Comparison of ENCODE assay signal across 19 cellular contexts in genomic region chr17:78395186-78395585, GRCh38. TPM values are rescaled to one million over a fixed set of nuclear protein-coding genes. Genes with fewer than 3 reads are reported as not detected.
A peak's percentile ranks its signal among the peaks of the same experiment; 100 is the strongest.
DNase-seq lines count a peak whose midpoint lies in the region; ATAC-seq and TF ChIP-seq lines count a peak whose summit lies in the region.
"Had no signal": no experiment of that assay in that cellular context is flagged by ENCODE, and none has a peak within 500 bp of the region (broad histone marks: within the 10 kb centered on the region; RNA-seq: fewer than 3 reads in every experiment).

No MANE protein-coding gene starts in this region.

- peaks cover 20% of the 10 kb centered on the region for H3K4me1 Mint-ChIP-seq in activated CD8-positive, alpha-beta memory T cell treated with anti-CD3 and anti-CD28 coated beads, Interleukin-2, amount 10 ng/mL, durations not matched to agents 7 days and 5 days
- H3K4me1 Mint-ChIP-seq in endodermal cell (peaks cover 14% of the 10 kb centered on the region), progenitor cell of endocrine pancreas (ENCODE audit: low read depth) (peaks cover 18% of the 10 kb centered on the region)

- no peaks in the 10 kb centered on the region for H3K27me3 Mint-ChIP-seq in activated CD8-positive, alpha-beta memory T cell treated with anti-CD3 and anti-CD28 coated beads, Interleukin-2, amount 10 ng/mL, durations not matched to agents 7 days and 5 days
- H3K27me3 Mint-ChIP-seq in endodermal cell (ENCODE audit: insufficient read depth) (no peaks in the 10 kb centered on the region), progenitor cell of endocrine pancreas (no peaks in the 10 kb centered on the region)
- H3K27me3 Mint-ChIP-seq: activated CD4-positive, alpha-beta T cell treated with anti-CD3 and anti-CD28 coated beads for 36 hours; B cell; effector memory CD8-positive, alpha-beta T cell had no signal

- H3K27ac Mint-ChIP-seq in activated CD8-positive, alpha-beta memory T cell treated with anti-CD3 and anti-CD28 coated beads, Interleukin-2, amount 10 ng/mL, durations not matched to agents 7 days and 5 days = peak overlapping the region; percentile 14
- peak overlapping the region; percentile 64 for H3K27ac Mint-ChIP-seq in endodermal cell
- peak overlapping the region; percentile 84 for H3K27ac Mint-ChIP-seq in progenitor cell of endocrine pancreas
- H3K27ac Mint-ChIP-seq: activated CD4-positive, alpha-beta T cell treated with anti-CD3 and anti-CD28 coated beads for 36 hours; B cell had no signal

- TF ChIP-seq CTCF in endodermal cell (conservative IDR thresholded peaks at IDR 0.05) = no peak
- no peak for TF ChIP-seq CTCF in progenitor cell of endocrine pancreas (IDR thresholded peaks at IDR 0.05; ENCODE audit: unreplicated experiment)

- H3K36me3 ChIP-seq in HUES48 (ENCODE audit: control insufficient read depth, insufficient read depth, low read length) (peaks cover 67% of the 10 kb centered on the region), endodermal cell (ENCODE audit: control insufficient read depth, insufficient read depth, low read length) (peaks cover 76% of the 10 kb centered on the region)

- no peak overlapping the region for H3K4me3 Mint-ChIP-seq in activated CD8-positive, alpha-beta memory T cell treated with anti-CD3 and anti-CD28 coated beads, Interleukin-2, amount 10 ng/mL, durations not matched to agents 7 days and 5 days
- H3K4me3 Mint-ChIP-seq in endodermal cell = no peak overlapping the region
- H3K4me3 Mint-ChIP-seq in progenitor cell of endocrine pancreas (ENCODE audit: low read depth) = no peak overlapping the region
- H3K4me3 Mint-ChIP-seq: activated CD4-positive, alpha-beta T cell treated with anti-CD3 and anti-CD28 coated beads for 36 hours; B cell; effector memory CD8-positive, alpha-beta T cell had no signal

- no peaks in the 10 kb centered on the region for H3K9me3 ChIP-seq in HUES48 (ENCODE audit: control insufficient read depth, insufficient read depth, low read length)
- no peaks in the 10 kb centered on the region for H3K9me3 ChIP-seq in endodermal cell (ENCODE audit: control insufficient read depth, low read length)
- H3K9me3 ChIP-seq: Caco-2, neutrophil, vagina had no signal

- no peaks in the 10 kb centered on the region for H3K27me3 ChIP-seq in HUES48 (ENCODE audit: control insufficient read depth, insufficient read depth, low read length)
- no peaks in the 10 kb centered on the region for H3K27me3 ChIP-seq in endodermal cell (ENCODE audit: control insufficient read depth, insufficient read depth, low read length, poor library complexity, severe bottlenecking)
- H3K27me3 ChIP-seq: neutrophil, vagina had no signal

- CTCF ChIA-PET in activated CD8-positive, alpha-beta memory T cell treated with anti-CD3 and anti-CD28 coated beads, Interleukin-2, amount 10 ng/mL, durations not matched to agents 7 days and 5 days (lab: Charles Lee) = no interaction called here

- H3K9ac ChIP-seq in HUES48 (ENCODE audit: low read depth, low read length) (0 out of 2 replicates have a peak overlapping the region, but pooled peaks have one; percentile 18), endodermal cell (ENCODE audit: extremely low read depth, low read length, poor library complexity, severe bottlenecking) (no peak overlapping the region)

- H3K9me3 Mint-ChIP-seq in activated CD8-positive, alpha-beta memory T cell treated with anti-CD3 and anti-CD28 coated beads, Interleukin-2, amount 10 ng/mL, durations not matched to agents 7 days and 5 days (ENCODE audit: low read depth) = no peaks in the 10 kb centered on the region
- no peaks in the 10 kb centered on the region for H3K9me3 Mint-ChIP-seq in endodermal cell
- no peaks in the 10 kb centered on the region for H3K9me3 Mint-ChIP-seq in progenitor cell of endocrine pancreas (ENCODE audit: low read depth)
- H3K9me3 Mint-ChIP-seq: effector memory CD8-positive, alpha-beta T cell had no signal

- no peak for ATAC-seq in activated CD8-positive, alpha-beta memory T cell treated with anti-CD3 and anti-CD28 coated beads, Interleukin-2, amount 10 ng/mL, durations not matched to agents 7 days and 5 days
- ATAC-seq: activated CD4-positive, alpha-beta T cell treated with anti-CD3 and anti-CD28 coated beads for 36 hours; effector memory CD8-positive, alpha-beta T cell; HepG2 had no signal

- peaks cover 50% of the 10 kb centered on the region for H3K36me3 Mint-ChIP-seq in activated CD8-positive, alpha-beta memory T cell treated with anti-CD3 and anti-CD28 coated beads, Interleukin-2, amount 10 ng/mL, durations not matched to agents 7 days and 5 days
- H3K36me3 Mint-ChIP-seq in endodermal cell (ENCODE audit: low read depth) (peaks cover 69% of the 10 kb centered on the region), progenitor cell of endocrine pancreas (ENCODE audit: insufficient read depth) (peaks cover 24% of the 10 kb centered on the region)

- 95 to 100% methylated on average over 1 to 2 of the region's 2 CpGs for WGBS in endodermal cell (ENCODE audit: insufficient coverage in 1 of 2, insufficient read length in 1 of 2), 2 experiments

- H3K4me3 ChIP-seq in HUES48 (ENCODE audit: low read depth, low read length) = no peak overlapping the region
- no peak overlapping the region for H3K4me3 ChIP-seq in endodermal cell (ENCODE audit: low read length)
- H3K4me3 ChIP-seq: vagina had no signal

- DNase-seq in activated CD8-positive, alpha-beta memory T cell treated with anti-CD3 and anti-CD28 coated beads, Interleukin-2, amount 10 ng/mL, durations not matched to agents 7 days and 5 days = no peak
- DNase-seq in activated CD8-positive, alpha-beta memory T cell treated with anti-CD3 and anti-CD28 coated beads, Interleukin-2, amount 50 U/mL, for 4 hours = no peak
- DNase-seq in endodermal cell (no peak), progenitor cell of endocrine pancreas (ENCODE audit: low spot score, unreplicated experiment) (no peak), islet precursor cell (no peak), NCI-H774 (lab: John Stamatoyannopoulos, UW) (no peak), amniotic stem cell (lab: John Stamatoyannopoulos, UW) (no peak)
- DNase-seq: activated CD4-positive, alpha-beta T cell treated with anti-CD3 and anti-CD28 coated beads for 36 hours; activated naive CD4-positive, alpha-beta T cell treated with Interleukin-2 at 50 U/mL for 16 hours; Caco-2; effector memory CD8-positive, alpha-beta T cell; EL; NCI-H2081 treated with DMSO at 0.1 percent for 48 hours; NCI-H510A treated with DMSO at 0.1 percent for 48 hours had no signal

- H3K4me1 ChIP-seq in HUES48 (ENCODE audit: control insufficient read depth, insufficient read depth, low read length) (0 out of 2 replicates have a peak, but pooled peaks cover 8% of the 10 kb centered on the region), endodermal cell (ENCODE audit: control insufficient read depth, insufficient read depth, low read length) (no peaks in the 10 kb centered on the region)

- H3K27ac ChIP-seq in HUES48 (ENCODE audit: low read depth, low read length) (no peak overlapping the region), endodermal cell (ENCODE audit: low read depth, low read length) (no peak overlapping the region)
- H3K27ac ChIP-seq: vagina had no signal

RNA-seq across cellular contexts. Expression of gene PGS1, which starts 16.7 kb away (rescaled TPM):
- 10 to 100 TPM; 52.2 to 70.2 TPM for total RNA-seq in activated CD8-positive, alpha-beta memory T cell treated with anti-CD3 and anti-CD28 coated beads, Interleukin-2, amount 10 ng/mL, durations not matched to agents 7 days and 5 days
- total RNA-seq in endodermal cell (10 to 100 TPM; 57.1 to 58.2 TPM), progenitor cell of endocrine pancreas (66.1 and 67.1 TPM in 2 replicates)
- polyA plus RNA-seq in endodermal cell (2013, experiment 1 of 2) = 33.1 TPM
- polyA plus RNA-seq in endodermal cell (2013, experiment 2 of 2) = 32.3 TPM

RNA-seq across cellular contexts. Expression of gene SOCS3, which starts 35.3 kb away (rescaled TPM):
- 10 to 100 TPM in 1 of 2 experiments, 1 to 10 TPM in 1; 9.9 to 21.3 TPM for total RNA-seq in activated CD8-positive, alpha-beta memory T cell treated with anti-CD3 and anti-CD28 coated beads, Interleukin-2, amount 10 ng/mL, durations not matched to agents 7 days and 5 days
- total RNA-seq in endodermal cell (10 to 100 TPM; 54.2 to 75.3 TPM), progenitor cell of endocrine pancreas (5.4 and 5.8 TPM in 2 replicates)
- polyA plus RNA-seq in endodermal cell (2013, experiment 1 of 2) = 15.1 TPM
- polyA plus RNA-seq in endodermal cell (2013, experiment 2 of 2) = 19.8 TPM

Comparison
In these comparisons a context has a peak if more than half of its experiments do, and no peak if none do; other contexts are left out.
1. H3K27ac Mint-ChIP-seq: peak in every context shown above with its lines; median percentile 84 in progenitor cell of endocrine pancreas; 64 in endodermal cell; 14 in activated CD8-positive, alpha-beta memory T cell treated with anti-CD3 and anti-CD28 coated beads, Interleukin-2, amount 10 ng/mL, durations not matched to agents 7 days and 5 days.